Comparison of ENCODE assay signal across 8 cellular contexts in genomic region chr16:67260426-67261063, GRCh38. TPM values are rescaled to one million over a fixed set of nuclear protein-coding genes. Genes with fewer than 3 reads are reported as not detected.
A peak's percentile ranks its signal among the peaks of the same experiment; 100 is the strongest.
DNase-seq lines count a peak whose midpoint lies in the region; ATAC-seq, FAIRE-seq and TF ChIP-seq lines count a peak whose summit lies in the region.

No MANE protein-coding gene starts in this region.

- H2BK15ac ChIP-seq in H1 (ENCODE audit: low read length): no peak overlapping the region

- no peak overlapping the region for H4K5ac ChIP-seq in H1 (ENCODE audit: insufficient read length, low read depth, low read length)

- H3K4me1 ChIP-seq in H1 (replicated peaks in 1 of 4; ENCODE audit: control insufficient read depth in 3 of 4, insufficient read depth in 4 of 4, low read length in 3 of 4): no peaks in the 10 kb centered on the region; a peak in 1 of 7 replicates

- H3K79me2 ChIP-seq in H1 (ENCODE audit: control insufficient read depth in 1 of 2, insufficient read depth in 2 of 2, low read length in 2 of 2): no peaks in the 10 kb centered on the region
- H3K79me2 ChIP-seq in neural cell (replicated peaks; ENCODE audit: insufficient read depth, low read length): no peaks in the 10 kb centered on the region

- FAIRE-seq in H1 (lab: Jason Lieb, UNC): no peak

- H2BK20ac ChIP-seq in H1 (ENCODE audit: low read length): no peak overlapping the region

- H4K20me1 ChIP-seq in H1 (replicated peaks in 1 of 2; ENCODE audit: control insufficient read depth in 1 of 2, insufficient read depth in 2 of 2, low read length in 2 of 2) (peaks cover 0 to 6% of the 10 kb centered on the region in 2 experiments), neural cell (ENCODE audit: insufficient read depth) (no peaks in the 10 kb centered on the region)

- H2BK120ac ChIP-seq in H1 (replicated peaks; ENCODE audit: low read depth, low read length): no peak overlapping the region

- DNase-seq in NCI-H146 (lab: John Stamatoyannopoulos, UW) (peak; percentile 2), NCI-H146 treated with DMSO at 0.1 percent for 48 hours (lab: John Stamatoyannopoulos, UW; ENCODE audit: unreplicated experiment) (no peak), HT-29 (ENCODE audit: low spot score) (peak; percentile 72), RPMI8226 (peak; percentile 85), H1 (ENCODE audit: low read depth in 1 of 2, low spot score in 2 of 2) (no peak)

- no peak overlapping the region for H3K18ac ChIP-seq in H1 (ENCODE audit: extremely low read depth, low read length)

- CTCF ChIA-PET in H1 (lab: Charles Lee; ENCODE audit: partially characterized antibody): interaction anchor here (0.6 to 14.4 kb wide), 39 partner anchors 8 to 306 kb away, joined by 3 to 217 read pairs (median 4); partner anchors contain the start of genes FHOD1, KCTD19, LRRC36 and SLC9A5

- H2AFZ ChIP-seq in H1 (ENCODE audit: low read length) (no peak overlapping the region), neural cell (ENCODE audit: low read depth, low read length) (no peak overlapping the region)

- H3K4ac ChIP-seq in H1 (replicated peaks; ENCODE audit: insufficient read length, low read depth, low read length): no peak overlapping the region

- ATAC-seq in GM21723 (IDR thresholded peaks at IDR 0.05; ENCODE audit: unreplicated experiment) (no peak), HG02610 (IDR thresholded peaks at IDR 0.05; ENCODE audit: unreplicated experiment) (no peak)

- H3K4me3 ChIP-seq in H1 (ENCODE audit: extremely low read depth in 1 of 4, insufficient read depth in 2 of 4, low read depth in 3 of 4, low read length in 4 of 4) (no peak overlapping the region), neural cell (ENCODE audit: low read length) (no peak overlapping the region)

- no peaks in the 10 kb centered on the region for H3K79me1 ChIP-seq in H1 (ENCODE audit: low read depth, low read length)

- TF ChIP-seq CTCF in H1 (IDR thresholded peaks at IDR 0.05; ENCODE audit: control extremely low read depth in 1 of 3, insufficient read depth in 1 of 3, low read depth in 1 of 3, low read length in 3 of 3) (peak; percentile 55 to 71 (median 68)), neural cell (IDR thresholded peaks at IDR 0.05; ENCODE audit: poor library complexity, severe bottlenecking) (peak; percentile 51)

- no peak overlapping the region for H3K14ac ChIP-seq in H1 (ENCODE audit: insufficient read length)

- H4K91ac ChIP-seq in H1 (replicated peaks; ENCODE audit: insufficient read length, low read length): no peak overlapping the region

- no peak for TF ChIP-seq POLR2A in H1 (IDR thresholded peaks at IDR 0.05; ENCODE audit: control extremely low read depth in 1 of 2, low read depth in 2 of 2, low read length in 2 of 2)

- no peak overlapping the region for H2BK12ac ChIP-seq in H1 (ENCODE audit: low read depth, low read length)

- no peaks in the 10 kb centered on the region for H3K9me3 ChIP-seq in H1 (ENCODE audit: insufficient read depth in 2 of 2, low read depth in 1 of 2, low read length in 1 of 2)
- no peaks in the 10 kb centered on the region for H3K9me3 ChIP-seq in neural cell (ENCODE audit: low read length)

- H3K23ac ChIP-seq in H1 (ENCODE audit: insufficient read length): no peak overlapping the region

- no peaks in the 10 kb centered on the region for H3F3A ChIP-seq in neural cell (ENCODE audit: insufficient read depth, low read length, poor library complexity, severe bottlenecking)

- H2AK5ac ChIP-seq in H1 (ENCODE audit: low read depth, low read length): no peak overlapping the region

- 82% methylated on average over 4 of the region's 4 CpGs; no CpG with 5 or more reads in 1 of the 2 experiments for WGBS in H1 (ENCODE audit: extremely low coverage in 1 of 2, insufficient coverage in 1 of 2, insufficient read length in 1 of 2, insufficient replicate concordance in 2 of 2, low coverage in 1 of 2, low lambda C conversion rate in 2 of 2, missing lambda C conversion rate in 1 of 2), 2 experiments

- H3K56ac ChIP-seq in H1 (replicated peaks; ENCODE audit: insufficient read length, low read depth, low read length): no peak overlapping the region

- H3K36me3 ChIP-seq in H1 (ENCODE audit: control insufficient read depth in 2 of 4, insufficient read depth in 4 of 4, low read length in 3 of 4) (no peaks in the 10 kb centered on the region), neural cell (ENCODE audit: insufficient read depth, low read length) (no peaks in the 10 kb centered on the region)

- H3K9me2 ChIP-seq in neural cell (ENCODE audit: insufficient read depth, low read length): no peaks in the 10 kb centered on the region

- H3K4me2 ChIP-seq in H1 (ENCODE audit: insufficient read depth in 1 of 2, low read depth in 2 of 2, low read length in 2 of 2) (no peak overlapping the region), neural cell (ENCODE audit: low read length) (no peak overlapping the region)

- H3K27me3 ChIP-seq in H1 (replicated peaks in 1 of 4; ENCODE audit: control insufficient read depth in 3 of 4, extremely low read depth in 1 of 4, insufficient read depth in 3 of 4, low read length in 3 of 4) (no peaks in the 10 kb centered on the region; a peak in 1 of 7 replicates), neural cell (ENCODE audit: insufficient read depth, low read depth, low read length) (no peaks in the 10 kb centered on the region)

- no peak overlapping the region for H2BK5ac ChIP-seq in H1 (ENCODE audit: low read depth, low read length)

- H3K27ac ChIP-seq in H1 (ENCODE audit: low read depth, low read length) (no peak overlapping the region), neural cell (ENCODE audit: low read length) (no peak overlapping the region)

- H3K9ac ChIP-seq in H1 (replicated peaks in 1 of 4; ENCODE audit: extremely low read depth in 1 of 4, low read depth in 3 of 4, low read length in 3 of 4) (no peak overlapping the region), neural cell (ENCODE audit: low read length) (no peak overlapping the region)

- POLR2A ChIA-PET in H1 (lab: Charles Lee; ENCODE audit: partially characterized antibody): interaction anchor here (0.9 to 1.7 kb wide), 4 partner anchors 11 to 13 kb away, joined by 3 to 4 read pairs (median 4); partner anchors contain the start of gene FHOD1

- H4K8ac ChIP-seq in H1 (ENCODE audit: extremely low read depth, insufficient read depth, low read length): no peak overlapping the region

- TF ChIP-seq EP300 in H1 (IDR thresholded peaks at IDR 0.05; ENCODE audit: borderline replicate concordance in 1 of 2, low read depth in 2 of 2, low read length in 2 of 2): no peak
- TF ChIP-seq EP300 in neural cell (conservative IDR thresholded peaks at IDR 0.05; ENCODE audit: poor library complexity, severe bottlenecking): no peak

- TF ChIP-seq RAD21 in H1 (IDR thresholded peaks at IDR 0.05 in 1 of 2, conservative IDR thresholded peaks at IDR 0.05 in 1 of 2; ENCODE audit: low read depth in 2 of 2, low read length in 2 of 2) (peak; percentile 69 to 79), neural cell (conservative IDR thresholded peaks at IDR 0.05) (peak; percentile 56)

- no peaks in the 10 kb centered on the region for H3K23me2 ChIP-seq in H1 (ENCODE audit: low read depth, low read length)

RNA-seq across cellular contexts. Expression of gene SLC9A5, which starts 11.8 kb away (rescaled TPM):
- 2.2 and 2.7 TPM in 2 replicates for total RNA-seq in HT-29 (2014; rRNA removed; shearing (Covaris generic))
- total RNA-seq in H1 (2021; fragmentation: NEBNext Ultra II Directional; extraction: Animal tissue kit (Norgen Biotek cat#: 25700)): 7.9 and 8.5 TPM in 2 replicates
- 8.6 and 11.6 TPM in 2 replicates for polyA plus RNA-seq in H1 (2011; rRNA removed)
- 11.7 TPM for polyA plus RNA-seq in H1 (2011; cell fraction: cytosol; rRNA removed)
- polyA plus RNA-seq in H1 (2011; cell fraction: nucleus; rRNA removed): 63.5 TPM
- 7.6 to 12.3 TPM (median 10.6 TPM) in 4 replicates for polyA plus RNA-seq in H1 (2012, experiment 1 of 2)
- polyA plus RNA-seq in H1 (2012, experiment 2 of 2): 4.7 TPM
- 5.2 TPM for polyA plus RNA-seq in H1 (2013, experiment 1 of 2)
- polyA plus RNA-seq in H1 (2013, experiment 2 of 2): 5.2 TPM
- 6.3 and 6.7 TPM in 2 replicates for polyA minus RNA-seq in H1 (2011; rRNA and poly(A)+ RNA removed)
- 3.6 TPM for polyA minus RNA-seq in H1 (2011; cell fraction: cytosol; rRNA and poly(A)+ RNA removed)
- polyA minus RNA-seq in H1 (2011; cell fraction: nucleus; rRNA and poly(A)+ RNA removed): 12.6 TPM
- polyA plus RNA-seq in neural cell: 1.6 and 1.8 TPM in 2 replicates
- polyA minus RNA-seq in neural cell: 0.73 and 0.93 TPM in 2 replicates

RNA-seq across cellular contexts. Expression of gene FHOD1, which starts 13.3 kb away (rescaled TPM):
- 49.5 and 57.7 TPM in 2 replicates for total RNA-seq in HT-29 (2014; rRNA removed; shearing (Covaris generic))
- total RNA-seq in H1 (2021; fragmentation: NEBNext Ultra II Directional; extraction: Animal tissue kit (Norgen Biotek cat#: 25700)): 55.4 and 60.7 TPM in 2 replicates
- polyA plus RNA-seq in H1 (2011; rRNA removed) (31.3 and 49.1 TPM in 2 replicates), neural cell (0.92 and 6.3 TPM in 2 replicates)
- 37.0 TPM for polyA plus RNA-seq in H1 (2011; cell fraction: cytosol; rRNA removed)
- polyA plus RNA-seq in H1 (2011; cell fraction: nucleus; rRNA removed): 265 TPM
- polyA plus RNA-seq in H1 (2012, experiment 1 of 2): 61.4 to 64.9 TPM (median 62.6 TPM) in 4 replicates
- polyA plus RNA-seq in H1 (2012, experiment 2 of 2): 45.5 TPM
- 52.4 TPM for polyA plus RNA-seq in H1 (2013, experiment 1 of 2)
- polyA plus RNA-seq in H1 (2013, experiment 2 of 2): 54.1 TPM
- polyA minus RNA-seq in H1 (2011; rRNA and poly(A)+ RNA removed): 16.5 and 38.8 TPM in 2 replicates
- 17.6 TPM for polyA minus RNA-seq in H1 (2011; cell fraction: cytosol; rRNA and poly(A)+ RNA removed)
- 47.7 TPM for polyA minus RNA-seq in H1 (2011; cell fraction: nucleus; rRNA and poly(A)+ RNA removed)
- polyA minus RNA-seq in neural cell: 2.1 and 2.2 TPM in 2 replicates

RNA-seq across cellular contexts. Expression of gene PLEKHG4, which starts 18.8 kb away (rescaled TPM):
- total RNA-seq in HT-29 (2014; rRNA removed; shearing (Covaris generic)): 69.5 and 71.3 TPM in 2 replicates
- 7.4 and 7.7 TPM in 2 replicates for total RNA-seq in H1 (2021; fragmentation: NEBNext Ultra II Directional; extraction: Animal tissue kit (Norgen Biotek cat#: 25700))
- polyA plus RNA-seq in H1 (2011; rRNA removed): 11.1 and 19.8 TPM in 2 replicates
- 11.0 TPM for polyA plus RNA-seq in H1 (2011; cell fraction: cytosol; rRNA removed)
- 51.8 TPM for polyA plus RNA-seq in H1 (2011; cell fraction: nucleus; rRNA removed)
- 5.7 to 10.4 TPM (median 7.0 TPM) in 4 replicates for polyA plus RNA-seq in H1 (2012, experiment 1 of 2)
- polyA plus RNA-seq in H1 (2012, experiment 2 of 2): 6.4 TPM
- 6.1 TPM for polyA plus RNA-seq in H1 (2013, experiment 1 of 2)
- 4.0 TPM for polyA plus RNA-seq in H1 (2013, experiment 2 of 2)
- polyA minus RNA-seq in H1 (2011; rRNA and poly(A)+ RNA removed): 6.4 and 9.0 TPM in 2 replicates
- 17.0 TPM for polyA minus RNA-seq in H1 (2011; cell fraction: cytosol; rRNA and poly(A)+ RNA removed)
- 8.1 TPM for polyA minus RNA-seq in H1 (2011; cell fraction: nucleus; rRNA and poly(A)+ RNA removed)
- polyA plus RNA-seq in neural cell: 0.28 and 1.3 TPM in 2 replicates
- not detected in 2 replicates for polyA minus RNA-seq in neural cell

RNA-seq across cellular contexts. Expression of gene TMEM208, which starts 33.6 kb away (rescaled TPM):
- total RNA-seq in HT-29 (2014; rRNA removed; shearing (Covaris generic)): 61.2 and 67.8 TPM in 2 replicates
- 37.7 and 37.9 TPM in 2 replicates for total RNA-seq in H1 (2021; fragmentation: NEBNext Ultra II Directional; extraction: Animal tissue kit (Norgen Biotek cat#: 25700))
- polyA plus RNA-seq in H1 (2011; rRNA removed) (93.9 and 100.0 TPM in 2 replicates), neural cell (39.2 and 53.5 TPM in 2 replicates)
- polyA plus RNA-seq in H1 (2011; cell fraction: cytosol; rRNA removed): 76.6 TPM
- polyA plus RNA-seq in H1 (2011; cell fraction: nucleus; rRNA removed): 66.5 TPM
- 42.9 to 57.2 TPM (median 49.6 TPM) in 4 replicates for polyA plus RNA-seq in H1 (2012, experiment 1 of 2)
- 71.1 TPM for polyA plus RNA-seq in H1 (2012, experiment 2 of 2)
- polyA plus RNA-seq in H1 (2013, experiment 1 of 2): 48.0 TPM
- 59.4 TPM for polyA plus RNA-seq in H1 (2013, experiment 2 of 2)
- polyA minus RNA-seq in H1 (2011; rRNA and poly(A)+ RNA removed): 43.1 and 48.2 TPM in 2 replicates
- polyA minus RNA-seq in H1 (2011; cell fraction: cytosol; rRNA and poly(A)+ RNA removed): 20.2 TPM
- 38.5 TPM for polyA minus RNA-seq in H1 (2011; cell fraction: nucleus; rRNA and poly(A)+ RNA removed)
- 20.2 and 26.9 TPM in 2 replicates for polyA minus RNA-seq in neural cell

Comparison
In these comparisons a context has a peak if more than half of its experiments do, and no peak if none do; other contexts are left out.
1. DNase-seq: peak in NCI-H146 (single experiment), HT-29 (single experiment) and RPMI8226 (single experiment); none in NCI-H146 treated with DMSO at 0.1 percent for 48 hours (single experiment) and H1 (0 of 2).